In the genomic region with DNA sequence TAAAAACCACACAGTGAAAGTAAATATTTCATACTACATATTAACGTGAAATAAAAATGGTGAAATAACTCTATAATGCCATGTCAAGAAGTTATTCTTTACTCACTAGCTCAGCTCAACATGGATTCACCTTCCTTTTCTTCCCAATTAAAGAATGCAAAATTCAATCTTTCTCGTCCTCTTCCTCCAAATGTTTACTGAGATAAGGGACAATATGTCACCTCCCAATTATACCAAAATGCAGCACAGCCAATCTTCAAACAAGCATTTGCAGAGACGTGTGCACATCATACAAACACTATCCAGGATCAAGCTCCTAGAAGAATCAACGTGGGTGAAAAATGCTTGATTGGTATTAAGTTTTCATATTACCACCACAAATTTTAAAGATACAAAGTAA, we compare ENCODE assay signal across 11 cellular contexts. TPM values are rescaled to one million over a fixed set of nuclear protein-coding genes. Genes with fewer than 3 reads are reported as not detected.
A peak's percentile ranks its signal among the peaks of the same experiment; 100 is the strongest.
DNase-seq lines count a peak whose midpoint lies in the region; ATAC-seq and TF ChIP-seq lines count a peak whose summit lies in the region.
"Had no signal": no experiment of that assay in that cellular context is flagged by ENCODE, and none has a peak within 500 bp of the region (broad histone marks: within the 10 kb centered on the region; RNA-seq: fewer than 3 reads in every experiment).

No MANE protein-coding gene starts in this region.

- no peaks in the 10 kb centered on the region for H3K9me3 Mint-ChIP-seq in activated naive CD4-positive, alpha-beta T cell treated with anti-CD3 and anti-CD28 coated beads, Interleukin-2, amount 10 ng/mL, durations not matched to agents 7 days and 5 days
- H3K9me3 Mint-ChIP-seq in activated CD4-positive, alpha-beta memory T cell treated with anti-CD3 and anti-CD28 coated beads for 36 hours = no peaks in the 10 kb centered on the region

- no peak overlapping the region for H2AFZ ChIP-seq in hepatocyte

- WGBS in hepatocyte (ENCODE audit: low lambda C conversion rate, missing lambda C conversion rate) = 59% methylated on average over 4 of the region's 4 CpGs

- no peak overlapping the region for H3K4me3 ChIP-seq in hepatocyte
- H3K4me3 ChIP-seq in thoracic aorta = peak overlapping the region; percentile 30
- H3K4me3 ChIP-seq in tibial artery = no peak overlapping the region

- DNase-seq in activated naive CD4-positive, alpha-beta T cell treated with anti-CD3 and anti-CD28 coated beads, Interleukin-2, amount 10 ng/mL, durations not matched to agents 7 days and 5 days = no peak
- DNase-seq in activated naive CD4-positive, alpha-beta T cell treated with Interleukin-2 at 50 U/mL for 16 hours = no peak
- no peak for DNase-seq in activated CD4-positive, alpha-beta memory T cell treated with anti-CD3 and anti-CD28 coated beads for 36 hours
- no peak for DNase-seq in hepatocyte (ENCODE audit: low spot score)
- DNase-seq in thoracic aorta (ENCODE audit: low spot score) = no peak
- DNase-seq in tibial artery = no peak
- DNase-seq in NOMO-1 (lab: John Stamatoyannopoulos, UW; ENCODE audit: unreplicated experiment in 2 of 2) = no peak
- DNase-seq: cerebellar nuclear complex, NCI-H1417 treated with DMSO at 0.1 percent for 48 hours had no signal

- H3K4me1 Mint-ChIP-seq in activated naive CD4-positive, alpha-beta T cell treated with anti-CD3 and anti-CD28 coated beads, Interleukin-2, amount 10 ng/mL, durations not matched to agents 7 days and 5 days = peaks cover 94% of the 10 kb centered on the region
- H3K4me1 Mint-ChIP-seq in activated CD4-positive, alpha-beta memory T cell treated with anti-CD3 and anti-CD28 coated beads for 36 hours (ENCODE audit: low read depth) = peaks cover 90% of the 10 kb centered on the region

- TF ChIP-seq CTCF in hepatocyte (IDR thresholded peaks at IDR 0.05; ENCODE audit: poor library complexity) (no peak), thoracic aorta (IDR thresholded peaks at IDR 0.05) (no peak), tibial artery (IDR thresholded peaks at IDR 0.05) (no peak)

- no peaks in the 10 kb centered on the region for H3K27me3 ChIP-seq in hepatocyte
- H3K27me3 ChIP-seq in thoracic aorta (replicated peaks; ENCODE audit: insufficient read depth) = no peaks in the 10 kb centered on the region
- no peaks in the 10 kb centered on the region for H3K27me3 ChIP-seq in tibial artery

- POLR2A ChIA-PET in activated CD4-positive, alpha-beta memory T cell treated with anti-CD3 and anti-CD28 coated beads for 36 hours (lab: Charles Lee) = interaction anchor here (0.6 to 1.0 kb wide), 3 partner anchors 11 to 25 kb away, joined by 3 to 7 read pairs (median 3); no protein-coding TSS in a partner anchor

- no peaks in the 10 kb centered on the region for H3K9me2 ChIP-seq in hepatocyte (replicated peaks; ENCODE audit: insufficient read depth)

- no peaks in the 10 kb centered on the region for H3K27me3 Mint-ChIP-seq in activated naive CD4-positive, alpha-beta T cell treated with anti-CD3 and anti-CD28 coated beads, Interleukin-2, amount 10 ng/mL, durations not matched to agents 7 days and 5 days
- no peaks in the 10 kb centered on the region for H3K27me3 Mint-ChIP-seq in activated CD4-positive, alpha-beta memory T cell treated with anti-CD3 and anti-CD28 coated beads for 36 hours

- intact Hi-C loops in activated CD4-positive, alpha-beta memory T cell treated with anti-CD3 and anti-CD28 coated beads for 36 hours (cut with micrococcal nuclease) = loop anchor here (1.0 to 10.0 kb wide), 2 partner anchors 25 to 1176 kb away; partner anchors contain the start of gene LAPTM5
- intact Hi-C loops in tibial artery (cut with DNase I; ENCODE audit: low total_unique reads) = no loop called here

- H3K27ac Mint-ChIP-seq in activated naive CD4-positive, alpha-beta T cell treated with anti-CD3 and anti-CD28 coated beads, Interleukin-2, amount 10 ng/mL, durations not matched to agents 7 days and 5 days = peak overlapping the region; percentile 87
- peak overlapping the region; percentile 96 for H3K27ac Mint-ChIP-seq in activated CD4-positive, alpha-beta memory T cell treated with anti-CD3 and anti-CD28 coated beads for 36 hours

- H3K27ac ChIP-seq in hepatocyte (peak overlapping the region; percentile 99), thoracic aorta (peak overlapping the region; percentile 11 to 35), tibial artery (peak overlapping the region in 1 of 2 donors; percentile 16)
- H3K27ac ChIP-seq: C4-2B had no signal

- H3K4me3 Mint-ChIP-seq in activated naive CD4-positive, alpha-beta T cell treated with anti-CD3 and anti-CD28 coated beads, Interleukin-2, amount 10 ng/mL, durations not matched to agents 7 days and 5 days = peak overlapping the region; percentile 37
- H3K4me3 Mint-ChIP-seq in activated CD4-positive, alpha-beta memory T cell treated with anti-CD3 and anti-CD28 coated beads for 36 hours = peak overlapping the region; percentile 69

- H3K36me3 ChIP-seq in hepatocyte (replicated peaks; ENCODE audit: insufficient read depth, low read depth) (no peaks in the 10 kb centered on the region), thoracic aorta (no peaks in the 10 kb centered on the region), tibial artery (no peaks in the 10 kb centered on the region)

- H3K4me1 ChIP-seq in hepatocyte (ENCODE audit: insufficient read depth) = peaks cover 67% of the 10 kb centered on the region
- H3K4me1 ChIP-seq in thoracic aorta (ENCODE audit: control insufficient read depth in 1 of 2, low read depth in 2 of 2) = peaks cover 88 to 92% of the 10 kb centered on the region in 2 donors
- H3K4me1 ChIP-seq in tibial artery = peaks cover 0 to 93% (median 67%) of the 10 kb centered on the region in 4 donors

- no peaks in the 10 kb centered on the region for H3K9me3 ChIP-seq in hepatocyte (ENCODE audit: low read depth)
- H3K9me3 ChIP-seq in thoracic aorta = no peaks in the 10 kb centered on the region
- no peaks in the 10 kb centered on the region for H3K9me3 ChIP-seq in tibial artery

- peaks cover 100% of the 10 kb centered on the region for H3K79me2 ChIP-seq in hepatocyte

- ATAC-seq in thoracic aorta (ENCODE audit: insufficient number of reproducible peaks, low FRiP score, low read depth) = no peak
- no peak for ATAC-seq in GM21526 (IDR thresholded peaks at IDR 0.05; ENCODE audit: low FRiP score, unreplicated experiment)

- CTCF ChIA-PET in activated naive CD4-positive, alpha-beta T cell treated with anti-CD3 and anti-CD28 coated beads, Interleukin-2, amount 10 ng/mL, durations not matched to agents 7 days and 5 days (lab: Charles Lee) = interaction anchor here (1.0 to 1.4 kb wide), 3 partner anchors 9 to 32 kb away, joined by 3 to 5 read pairs (median 4); no protein-coding TSS in a partner anchor
- CTCF ChIA-PET in activated CD4-positive, alpha-beta memory T cell treated with anti-CD3 and anti-CD28 coated beads for 36 hours (lab: Charles Lee) = interaction anchor here (0.8 to 1.0 kb wide), 4 partner anchors 9 to 114 kb away, joined by 3 to 7 read pairs (median 4); no protein-coding TSS in a partner anchor

- peaks cover 43% of the 10 kb centered on the region for H3K36me3 Mint-ChIP-seq in activated naive CD4-positive, alpha-beta T cell treated with anti-CD3 and anti-CD28 coated beads, Interleukin-2, amount 10 ng/mL, durations not matched to agents 7 days and 5 days
- H3K36me3 Mint-ChIP-seq in activated CD4-positive, alpha-beta memory T cell treated with anti-CD3 and anti-CD28 coated beads for 36 hours = peaks cover 30% of the 10 kb centered on the region

- H4K20me1 ChIP-seq in hepatocyte (ENCODE audit: insufficient read depth, poor library complexity, severe bottlenecking) = peaks cover 100% of the 10 kb centered on the region

- H3K4me2 ChIP-seq in hepatocyte = peak overlapping the region; percentile 58

RNA-seq across cellular contexts. Expression of gene PTP4A2, which starts 7.3 kb away (rescaled TPM):
- 100 to 1,000 TPM; 275 to 285 TPM for total RNA-seq in activated CD4-positive, alpha-beta memory T cell treated with anti-CD3 and anti-CD28 coated beads for 36 hours
- 354 and 381 TPM in 2 replicates for total RNA-seq in hepatocyte
- polyA plus RNA-seq in hepatocyte = 300 and 374 TPM in 2 replicates
- 100 to 1,000 TPM; 104 to 237 TPM for total RNA-seq in thoracic aorta
